In the genomic region with DNA sequence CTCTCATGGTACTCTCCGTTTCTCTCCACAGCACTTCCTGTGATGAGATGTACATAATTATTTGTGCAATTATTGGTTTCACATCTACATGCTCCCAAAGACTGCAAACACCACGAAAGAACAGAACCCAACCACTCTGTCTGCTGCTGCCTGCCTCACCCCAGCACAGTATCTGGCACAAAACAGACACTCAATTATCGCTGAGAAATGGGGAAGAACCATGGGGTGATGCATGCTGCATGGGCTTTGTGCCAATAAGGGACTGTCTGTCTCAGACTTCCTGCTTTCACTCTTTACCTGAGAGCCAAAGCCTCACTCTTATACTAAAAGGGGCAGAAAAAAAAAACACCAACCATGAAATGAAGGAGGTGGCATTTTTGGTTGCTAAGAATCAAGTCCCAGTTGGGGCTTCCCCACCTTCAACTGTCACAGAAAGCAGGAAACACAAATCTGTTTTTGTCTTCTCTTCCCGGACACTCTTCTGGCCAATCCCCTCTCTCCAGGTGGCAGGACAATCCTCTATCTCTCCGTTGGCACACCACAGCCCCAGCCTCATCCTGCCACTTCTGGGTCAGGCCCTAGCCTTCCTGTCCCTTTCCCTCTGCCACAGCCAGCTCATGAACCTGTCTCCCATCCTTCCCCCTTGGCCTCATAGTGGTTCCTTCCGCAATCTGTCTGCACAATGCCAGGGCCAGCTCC, we compare ENCODE assay signal across 9 cellular contexts.
DNase-seq lines count a peak whose midpoint lies in the region; ATAC-seq and TF ChIP-seq lines count a peak whose summit lies in the region.
"Had no signal": no experiment of that assay in that cellular context is flagged by ENCODE, and none has a peak within 500 bp of the region (broad histone marks: within the 10 kb centered on the region; RNA-seq: fewer than 3 reads in every experiment).

No MANE protein-coding gene starts in this region.

- no peaks in the 10 kb centered on the region for H3K27me3 Mint-ChIP-seq in activated naive CD8-positive, alpha-beta T cell

- no peak for TF ChIP-seq EP300 in ovary (IDR thresholded peaks at IDR 0.05)

- peak; percentile 19 for TF ChIP-seq POLR2A in GM19193 (IDR thresholded peaks at IDR 0.05; ENCODE audit: extremely low read depth, insufficient read depth, insufficient read length)
- TF ChIP-seq POLR2A in ovary (IDR thresholded peaks at IDR 0.05) = no peak

- H3K27ac Mint-ChIP-seq in activated naive CD8-positive, alpha-beta T cell = peak overlapping the region; percentile 98

- DNase-seq in SK-N-MC (ENCODE audit: low read depth, low spot score) = no peak
- DNase-seq in ovary = no peak
- DNase-seq in NCI-H524 (lab: John Stamatoyannopoulos, UW) = no peak
- DNase-seq in NCI-H187 (lab: John Stamatoyannopoulos, UW) = no peak
- no peak for DNase-seq in NCI-H187 treated with DMSO at 0.1 percent for 48 hours (lab: John Stamatoyannopoulos, UW)

- peak; percentile 72 for ATAC-seq in HG03066 (IDR thresholded peaks at IDR 0.05; ENCODE audit: low read depth, unreplicated experiment)

- H3K36me3 Mint-ChIP-seq in activated naive CD8-positive, alpha-beta T cell = peaks cover 6% of the 10 kb centered on the region

- 67 to 80% (median 78%) methylated on average over 6 of the region's 6 CpGs for WGBS in ovary, 3 donors

- H3K27ac ChIP-seq in SK-N-MC = peak overlapping the region; percentile 74; the same call in 1 of the 2 replicates
- peak overlapping the region; percentile 16 to 17 for H3K27ac ChIP-seq in ovary
- H3K27ac ChIP-seq: thoracic aorta had no signal

- H3K4me1 Mint-ChIP-seq in activated naive CD8-positive, alpha-beta T cell (ENCODE audit: low read depth) = peaks cover 56% of the 10 kb centered on the region

- peak overlapping the region; percentile 32 for H3K9ac ChIP-seq in SK-N-MC (ENCODE audit: insufficient read length)

- no peaks in the 10 kb centered on the region for H3K9me3 ChIP-seq in SK-N-MC (ENCODE audit: low read depth, low read length)
- no peaks in the 10 kb centered on the region for H3K9me3 ChIP-seq in ovary
- H3K9me3 ChIP-seq: thoracic aorta had no signal

- peaks cover 36% of the 10 kb centered on the region for H3K4me1 ChIP-seq in ovary (ENCODE audit: insufficient read depth)

- no peaks in the 10 kb centered on the region for H3K36me3 ChIP-seq in SK-N-MC (ENCODE audit: insufficient read depth, low read length)
- H3K36me3 ChIP-seq in ovary = no peaks in the 10 kb centered on the region
- H3K36me3 ChIP-seq: thoracic aorta had no signal

- H3K9me3 Mint-ChIP-seq in activated naive CD8-positive, alpha-beta T cell (ENCODE audit: low read depth) = no peaks in the 10 kb centered on the region

- no peaks in the 10 kb centered on the region for H3K27me3 ChIP-seq in ovary

- peak overlapping the region; percentile 83 for H3K4me3 Mint-ChIP-seq in activated naive CD8-positive, alpha-beta T cell

- intact Hi-C loops in ovary (cut with DNase I) = no loop called here

- no peak overlapping the region for H3K4me3 ChIP-seq in SK-N-MC
- H3K4me3 ChIP-seq in ovary = no peak overlapping the region
- H3K4me3 ChIP-seq: thoracic aorta had no signal

- TF ChIP-seq CTCF in ovary (IDR thresholded peaks at IDR 0.05) = no peak
